1 cellular context compared by ENCODE assay signal in the genomic region with DNA sequence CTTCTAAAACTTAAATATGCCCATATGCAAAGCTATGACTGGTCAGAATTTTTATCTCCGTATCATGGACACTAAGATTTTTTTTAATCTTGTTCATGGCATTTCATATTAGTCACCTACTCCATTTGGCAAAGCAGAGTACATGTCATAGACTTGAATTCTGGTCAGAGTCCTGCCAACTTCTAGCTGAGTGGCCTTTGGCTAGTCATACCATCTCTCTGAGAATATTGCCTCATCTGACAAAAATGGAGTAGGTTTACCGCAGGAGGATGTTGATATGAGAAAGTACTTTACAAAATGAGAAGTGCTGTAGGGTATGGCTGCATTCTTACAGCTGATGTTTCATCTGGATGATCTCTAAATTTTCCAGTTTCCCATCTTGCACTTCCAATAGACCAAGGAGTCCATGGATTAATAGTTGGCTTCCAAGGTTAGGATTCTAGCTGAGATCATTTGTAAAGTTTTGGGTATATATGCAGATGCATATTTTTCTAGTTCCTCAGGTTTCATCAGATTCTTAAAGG.
TF ChIP-seq lines count a peak whose summit lies in the region.

No MANE protein-coding gene starts in this region.

TF ChIP-seq in SK-N-SH, 30 proteins besides CTCF, POLR2A, EP300 and RAD21 (continued from another document):
- TF ChIP-seq, protein P1, sequence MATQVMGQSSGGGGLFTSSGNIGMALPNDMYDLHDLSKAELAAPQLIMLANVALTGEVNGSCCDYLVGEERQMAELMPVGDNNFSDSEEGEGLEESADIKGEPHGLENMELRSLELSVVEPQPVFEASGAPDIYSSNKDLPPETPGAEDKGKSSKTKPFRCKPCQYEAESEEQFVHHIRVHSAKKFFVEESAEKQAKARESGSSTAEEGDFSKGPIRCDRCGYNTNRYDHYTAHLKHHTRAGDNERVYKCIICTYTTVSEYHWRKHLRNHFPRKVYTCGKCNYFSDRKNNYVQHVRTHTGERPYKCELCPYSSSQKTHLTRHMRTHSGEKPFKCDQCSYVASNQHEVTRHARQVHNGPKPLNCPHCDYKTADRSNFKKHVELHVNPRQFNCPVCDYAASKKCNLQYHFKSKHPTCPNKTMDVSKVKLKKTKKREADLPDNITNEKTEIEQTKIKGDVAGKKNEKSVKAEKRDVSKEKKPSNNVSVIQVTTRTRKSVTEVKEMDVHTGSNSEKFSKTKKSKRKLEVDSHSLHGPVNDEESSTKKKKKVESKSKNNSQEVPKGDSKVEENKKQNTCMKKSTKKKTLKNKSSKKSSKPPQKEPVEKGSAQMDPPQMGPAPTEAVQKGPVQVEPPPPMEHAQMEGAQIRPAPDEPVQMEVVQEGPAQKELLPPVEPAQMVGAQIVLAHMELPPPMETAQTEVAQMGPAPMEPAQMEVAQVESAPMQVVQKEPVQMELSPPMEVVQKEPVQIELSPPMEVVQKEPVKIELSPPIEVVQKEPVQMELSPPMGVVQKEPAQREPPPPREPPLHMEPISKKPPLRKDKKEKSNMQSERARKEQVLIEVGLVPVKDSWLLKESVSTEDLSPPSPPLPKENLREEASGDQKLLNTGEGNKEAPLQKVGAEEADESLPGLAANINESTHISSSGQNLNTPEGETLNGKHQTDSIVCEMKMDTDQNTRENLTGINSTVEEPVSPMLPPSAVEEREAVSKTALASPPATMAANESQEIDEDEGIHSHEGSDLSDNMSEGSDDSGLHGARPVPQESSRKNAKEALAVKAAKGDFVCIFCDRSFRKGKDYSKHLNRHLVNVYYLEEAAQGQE (IDR thresholded peaks at IDR 0.05; ENCODE audit: low read depth, low read length) = no peak
- TF ChIP-seq NFIC (IDR thresholded peaks at IDR 0.05; ENCODE audit: borderline replicate concordance) (peak; percentile 96), RXRA (IDR thresholded peaks at IDR 0.05; ENCODE audit: borderline replicate concordance, low read depth) (peak; percentile 82; the same call in 1 of the 2 replicates), FOXJ3 (CRISPR knock-in tag; IDR thresholded peaks at IDR 0.05) (no peak), TCF12 (IDR thresholded peaks at IDR 0.05) (peak; percentile 94), SIN3A (IDR thresholded peaks at IDR 0.05; ENCODE audit: borderline replicate concordance, low read depth, low read length) (0 out of 2 replicates have a peak, but pooled peaks have one; percentile 30), JUND (IDR thresholded peaks at IDR 0.05) (peak; percentile 95), GABPA (IDR thresholded peaks at IDR 0.05; ENCODE audit: low read depth) (no peak), FOSL2 (IDR thresholded peaks at IDR 0.05; ENCODE audit: borderline replicate concordance, low read depth) (peak; percentile 94), RCOR1 (IDR thresholded peaks at IDR 0.05; ENCODE audit: low read length) (no peak), MEF2A (IDR thresholded peaks at IDR 0.05; ENCODE audit: borderline replicate concordance, low read depth) (peak; percentile 91)
- TF ChIP-seq, protein P2, sequence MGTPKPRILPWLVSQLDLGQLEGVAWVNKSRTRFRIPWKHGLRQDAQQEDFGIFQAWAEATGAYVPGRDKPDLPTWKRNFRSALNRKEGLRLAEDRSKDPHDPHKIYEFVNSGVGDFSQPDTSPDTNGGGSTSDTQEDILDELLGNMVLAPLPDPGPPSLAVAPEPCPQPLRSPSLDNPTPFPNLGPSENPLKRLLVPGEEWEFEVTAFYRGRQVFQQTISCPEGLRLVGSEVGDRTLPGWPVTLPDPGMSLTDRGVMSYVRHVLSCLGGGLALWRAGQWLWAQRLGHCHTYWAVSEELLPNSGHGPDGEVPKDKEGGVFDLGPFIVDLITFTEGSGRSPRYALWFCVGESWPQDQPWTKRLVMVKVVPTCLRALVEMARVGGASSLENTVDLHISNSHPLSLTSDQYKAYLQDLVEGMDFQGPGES (IDR thresholded peaks at IDR 0.05; ENCODE audit: low read depth, low read length) = no peak
